In the genomic region with DNA sequence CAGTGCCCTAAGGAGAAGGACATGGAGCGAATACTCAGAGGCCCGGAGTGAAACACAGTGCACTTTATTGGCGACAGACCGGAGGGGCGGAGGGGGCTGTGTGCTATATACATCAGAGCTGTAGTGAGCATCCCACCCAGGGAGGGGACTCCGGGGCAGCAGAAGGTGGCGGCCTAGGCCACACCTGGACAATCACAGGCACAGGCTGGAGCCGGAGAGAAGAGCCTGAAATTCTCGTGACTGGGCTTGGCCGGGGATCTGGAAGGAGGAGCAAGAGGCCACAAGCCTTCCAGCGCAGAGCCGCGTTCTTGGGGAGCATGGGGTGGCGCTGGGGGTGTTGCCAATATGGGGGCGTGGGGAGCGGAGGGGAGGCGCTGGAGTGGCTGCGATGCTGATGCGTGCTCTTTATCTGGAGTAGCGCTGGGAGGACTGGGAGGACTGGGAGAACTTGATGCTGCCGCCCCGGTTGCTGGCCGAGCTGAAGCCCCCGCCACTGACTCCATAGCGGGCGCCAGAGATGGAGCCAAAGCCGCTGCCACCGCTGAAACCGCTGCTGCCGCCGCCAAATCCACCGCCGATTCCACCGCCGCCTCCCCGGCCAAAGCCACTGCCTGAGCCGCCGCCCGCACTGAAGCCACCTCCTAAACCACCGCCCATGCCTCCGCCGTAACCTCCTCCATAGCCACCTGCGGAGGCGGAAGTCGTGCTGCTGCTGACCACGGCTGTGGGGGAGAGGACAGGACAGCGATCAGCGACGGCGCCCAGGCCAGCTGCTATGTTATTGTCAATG, we compare ENCODE assay signal across 23 cellular contexts. TPM values are rescaled to one million over a fixed set of nuclear protein-coding genes. Genes with fewer than 3 reads are reported as not detected.
DNase-seq lines count a peak whose midpoint lies in the region; ATAC-seq, FAIRE-seq and TF ChIP-seq lines count a peak whose summit lies in the region.
"Had no signal": no experiment of that assay in that cellular context is flagged by ENCODE, and none has a peak within 500 bp of the region (broad histone marks: within the 10 kb centered on the region; RNA-seq: fewer than 3 reads in every experiment).

No MANE protein-coding gene starts in this region.

- H3K56ac ChIP-seq in IMR-90 (ENCODE audit: extremely low read depth, insufficient read depth, low read length): no peak overlapping the region

- H3K9me3 ChIP-seq in IMR-90 (ENCODE audit: control insufficient read depth, insufficient read depth, low read length): no peaks in the 10 kb centered on the region
- no peaks in the 10 kb centered on the region for H3K9me3 ChIP-seq in esophagus (ENCODE audit: control insufficient read depth in 2 of 2, insufficient read depth in 1 of 2, low read depth in 1 of 2, low read length in 1 of 2)
- no peaks in the 10 kb centered on the region for H3K9me3 ChIP-seq in pancreas
- H3K9me3 ChIP-seq: BE2C, prostate gland had no signal

- no peak overlapping the region for H3K9ac ChIP-seq in IMR-90 (ENCODE audit: low read depth, low read length)

- peak overlapping the region; percentile 64 for H2AFZ ChIP-seq in IMR-90 (replicated peaks; ENCODE audit: low read length, poor library complexity)
- H2AFZ ChIP-seq: hepatocyte had no signal

- H3K27ac Mint-ChIP-seq in HFFc6: no peak overlapping the region
- H3K27ac Mint-ChIP-seq: activated CD4-positive, alpha-beta T cell treated with anti-CD3 and anti-CD28 coated beads, Interleukin-2, amount 10 ng/mL, durations not matched to agents 7 days and 5 days; stimulated activated memory B cell treated with anti-CD40 and anti-IgM and Interleukin-4, amounts not matched to agents 10 μg/mL and 1 μg/mL and 100 μg/mL, for 72 hours; T-helper 1 cell treated with Interleukin-12 subunit alpha and Interleukin-12 subunit beta and Interleukin-4 antibody, amounts not matched to agents 30 μg/mL and 1 μg/mL, for 36 hours had no signal

- FAIRE-seq in pancreas (lab: Jason Lieb, UNC) (no peak), GM19239 (lab: Jason Lieb, UNC) (no peak)
- FAIRE-seq: endothelial cell of umbilical vein, GM12892 had no signal

- H3K4me1 Mint-ChIP-seq in HFFc6 (ENCODE audit: low read depth): peaks cover 11% of the 10 kb centered on the region

- H3K27ac ChIP-seq in IMR-90 (ENCODE audit: insufficient read depth, low read length): no peak overlapping the region
- no peak overlapping the region for H3K27ac ChIP-seq in esophagus (ENCODE audit: low read depth in 2 of 2, low read length in 1 of 2)
- H3K27ac ChIP-seq in pancreas: no peak overlapping the region
- H3K27ac ChIP-seq: hepatocyte, prostate gland had no signal

- no peaks in the 10 kb centered on the region for H3K9me3 Mint-ChIP-seq in HFFc6
- H3K9me3 Mint-ChIP-seq: activated CD4-positive, alpha-beta T cell treated with anti-CD3 and anti-CD28 coated beads, Interleukin-2, amount 10 ng/mL, durations not matched to agents 7 days and 5 days; T-helper 1 cell treated with Interleukin-12 subunit alpha and Interleukin-12 subunit beta and Interleukin-4 antibody, amounts not matched to agents 30 μg/mL and 1 μg/mL, for 36 hours had no signal

- no peak overlapping the region for H4K8ac ChIP-seq in IMR-90 (ENCODE audit: low read depth in 2 of 2, low read length in 2 of 2)

- H3K27me3 ChIP-seq in IMR-90 (ENCODE audit: control insufficient read depth, insufficient read depth, low read length): peaks cover 46% of the 10 kb centered on the region
- no peaks in the 10 kb centered on the region for H3K27me3 ChIP-seq in esophagus (ENCODE audit: control insufficient read depth in 1 of 2, insufficient read depth in 2 of 2, low read length in 2 of 2)
- no peaks in the 10 kb centered on the region for H3K27me3 ChIP-seq in pancreas
- H3K27me3 ChIP-seq: hepatocyte had no signal

- no peak overlapping the region for H2AK5ac ChIP-seq in IMR-90 (ENCODE audit: low read depth, low read length)

- H3K27me3 Mint-ChIP-seq in HFFc6 (ENCODE audit: insufficient read depth): peaks cover 45% of the 10 kb centered on the region

- no peak overlapping the region for H3K14ac ChIP-seq in IMR-90 (replicated peaks; ENCODE audit: low read depth, low read length)

- CTCF ChIA-PET in IMR-90 (lab: Yijun Ruan, JAX): no interaction called here

- 36% methylated on average over 22 of the region's 50 CpGs; no CpG with 5 or more reads in 1 of the 2 experiments for WGBS in IMR-90 (ENCODE audit: extremely low coverage in 2 of 2, insufficient read length in 1 of 2), 2 experiments
- 18 to 31% methylated on average over 36 to 50 of the region's 50 CpGs for WGBS in esophagus, 2 donors
- WGBS in pancreas, 2 donors: 28 to 32% methylated on average over 48 to 50 of the region's 50 CpGs

- H4K91ac ChIP-seq in IMR-90 (ENCODE audit: insufficient read depth, low read depth, low read length): no peak overlapping the region

- H3K23ac ChIP-seq in IMR-90 (ENCODE audit: low read depth, low read length): no peak overlapping the region

- no peak overlapping the region for H2BK120ac ChIP-seq in IMR-90 (ENCODE audit: low read depth, low read length)

- H3K36me3 ChIP-seq in IMR-90 (ENCODE audit: control insufficient read depth, insufficient read depth, low read length): no peaks in the 10 kb centered on the region
- H3K36me3 ChIP-seq in esophagus (ENCODE audit: control insufficient read depth in 2 of 2, insufficient read depth in 2 of 2, low read length in 1 of 2): no peaks in the 10 kb centered on the region
- H3K36me3 ChIP-seq in pancreas: no peaks in the 10 kb centered on the region
- H3K36me3 ChIP-seq: BE2C, prostate gland had no signal

- no peak overlapping the region for H2BK15ac ChIP-seq in IMR-90 (ENCODE audit: low read depth, low read length)

- H3K4me1 ChIP-seq in IMR-90 (ENCODE audit: control insufficient read depth, insufficient read depth, low read length) (no peaks in the 10 kb centered on the region), esophagus (ENCODE audit: control insufficient read depth in 2 of 2, insufficient read depth in 2 of 2, low read length in 1 of 2) (peaks cover 6 to 8% of the 10 kb centered on the region in 2 donors), pancreas (no peaks in the 10 kb centered on the region)
- H3K4me1 ChIP-seq: BE2C, prostate gland had no signal

- no peak for TF ChIP-seq POLR2A in IMR-90 (IDR thresholded peaks at IDR 0.05; ENCODE audit: low read depth, low read length)

- BruUV-seq in IMR-90 (replicated peaks; lab: Mats Ljungman, UMichigan): no TSS peak

- in situ Hi-C loops in IMR-90 (cut with MboI; ENCODE audit: low sequenced_read_pairs): no loop called here

- intact Hi-C loops in IMR-90 (cut with micrococcal nuclease) (no loop called here), pancreas (cut with DNase I) (no loop called here)

- no peak overlapping the region for H4K5ac ChIP-seq in IMR-90 (ENCODE audit: low read depth, low read length)

- no peak overlapping the region for H3K4ac ChIP-seq in IMR-90 (ENCODE audit: low read depth, low read length)

- H2AK9ac ChIP-seq in IMR-90 (replicated peaks; ENCODE audit: low read depth, low read length, poor library complexity): no peak overlapping the region

- H3K4me2 ChIP-seq in IMR-90 (ENCODE audit: low read depth, low read length): no peak overlapping the region
- H3K4me2 ChIP-seq: hepatocyte had no signal

- H3K4me3 Mint-ChIP-seq in HFFc6: no peak overlapping the region
- H3K4me3 Mint-ChIP-seq: activated CD4-positive, alpha-beta T cell treated with anti-CD3 and anti-CD28 coated beads, Interleukin-2, amount 10 ng/mL, durations not matched to agents 7 days and 5 days; stimulated activated memory B cell treated with anti-CD40 and anti-IgM and Interleukin-4, amounts not matched to agents 10 μg/mL and 1 μg/mL and 100 μg/mL, for 72 hours; T-helper 1 cell treated with Interleukin-12 subunit alpha and Interleukin-12 subunit beta and Interleukin-4 antibody, amounts not matched to agents 30 μg/mL and 1 μg/mL, for 36 hours had no signal

- peak; percentile 43 for DNase-seq in AG20443 (ENCODE audit: low spot score)
- DNase-seq in IMR-90: no peak
- peak in 1 of 6 donors; percentile 61 for DNase-seq in pancreas
- DNase-seq in HFFc6: no peak
- no peak for DNase-seq in GM19239 (ENCODE audit: insufficient read length, low spot score)
- DNase-seq in NCI-H748 (lab: John Stamatoyannopoulos, UW; ENCODE audit: unreplicated experiment): no peak
- DNase-seq: activated CD4-positive, alpha-beta T cell treated with anti-CD3 and anti-CD28 coated beads, Interleukin-2, amount 10 ng/mL, durations not matched to agents 7 days and 5 days; activated gamma-delta T cell treated with Interleukin-2 at 50 U/mL for 16 hours; BE2C; midbrain; NCI-H226; stimulated activated CD4-positive, alpha-beta T cell treated with anti-CD3 and anti-CD28 coated beads, Interleukin-2, amount 100 ng/mL, for 48 hours had no signal

- ATAC-seq in IMR-90 (ENCODE audit: low read depth): no peak
- ATAC-seq in pancreas: peak in 3 of 4 donors; percentile 44 to 78 (median 66)
- no peak for ATAC-seq in HG03432 (IDR thresholded peaks at IDR 0.05; ENCODE audit: unreplicated experiment)
- ATAC-seq: HCT116; stimulated activated memory B cell treated with anti-CD40 and anti-IgM and Interleukin-4, amounts not matched to agents 10 μg/mL and 1 μg/mL and 100 μg/mL, for 72 hours had no signal

- dilution Hi-C loops in IMR-90 (cut with HindIII; ENCODE audit: low sequenced_read_pairs, unreplicated experiment): no loop called here

- H3K18ac ChIP-seq in IMR-90 (ENCODE audit: low read depth, low read length): no peak overlapping the region

- no peak overlapping the region for H2BK5ac ChIP-seq in IMR-90 (ENCODE audit: low read depth, low read length, poor library complexity, severe bottlenecking)

- no peaks in the 10 kb centered on the region for H4K20me1 ChIP-seq in IMR-90 (ENCODE audit: insufficient read depth, low read length)

- POLR2A ChIA-PET in IMR-90 (lab: Charles Lee; ENCODE audit: unreplicated experiment): no interaction called here

- TF ChIP-seq RAD21 in IMR-90 (IDR thresholded peaks at IDR 0.05; ENCODE audit: low read length): no peak

- H3K4me3 ChIP-seq in IMR-90 (ENCODE audit: insufficient read depth, low read depth, low read length): no peak overlapping the region
- H3K4me3 ChIP-seq in esophagus (ENCODE audit: low read depth in 1 of 2, low read length in 2 of 2): peak overlapping the region; percentile 16
- no peak overlapping the region for H3K4me3 ChIP-seq in pancreas
- H3K4me3 ChIP-seq: hepatocyte, prostate gland had no signal

- H3K79me1 ChIP-seq in IMR-90 (ENCODE audit: low read depth in 1 of 2, low read length in 2 of 2): no peaks in the 10 kb centered on the region

- H3K36me3 Mint-ChIP-seq in HFFc6 (ENCODE audit: low read depth): no peaks in the 10 kb centered on the region; the same call in 1 of the 2 replicates
- H3K36me3 Mint-ChIP-seq: stimulated activated memory B cell treated with anti-CD40 and anti-IgM and Interleukin-4, amounts not matched to agents 10 μg/mL and 1 μg/mL and 100 μg/mL, for 72 hours had no signal

- H2BK20ac ChIP-seq in IMR-90 (ENCODE audit: low read depth, low read length): no peak overlapping the region

- no peaks in the 10 kb centered on the region for H3K9me1 ChIP-seq in IMR-90 (ENCODE audit: insufficient read depth, low read length)

- TF ChIP-seq CTCF in IMR-90 (conservative IDR thresholded peaks at IDR 0.05; ENCODE audit: low read depth, low read length) (no peak), pancreas (IDR thresholded peaks at IDR 0.05) (no peak), HFFc6 (IDR thresholded peaks at IDR 0.05) (no peak)

RNA-seq across cellular contexts. Expression of a gene that starts 6.1 kb away (rescaled TPM):
- not detected in 2 replicates for total RNA-seq in IMR-90 (2012; rRNA removed)
- polyA plus RNA-seq in IMR-90 (2012; rRNA removed): not detected in 2 replicates
- not detected in 2 replicates for polyA plus RNA-seq in IMR-90 (2012; cell fraction: cytosol; rRNA removed)
- polyA plus RNA-seq in IMR-90 (2012; cell fraction: nucleus; rRNA removed; ENCODE audit: low replicate concordance): 0.03 TPM in 1 of 2 replicates, not detected in the other
- polyA plus RNA-seq in esophagus: 1 to 10 TPM; 1.9 to 2.4 TPM
- total RNA-seq in pancreas: not detected
- polyA plus RNA-seq in pancreas: not detected
- not detected for total RNA-seq in HFFc6 (2021; fragmentation: NEBNext Ultra II Directional; extraction: Animal tissue kit (Norgen Biotek cat#: 25700))
- total RNA-seq: activated CD4-positive, alpha-beta T cell treated with anti-CD3 and anti-CD28 coated beads, Interleukin-2, amount 10 ng/mL, durations not matched to agents 7 days and 5 days; cardiac septum; endothelial cell of umbilical vein; hepatocyte; HT-29; prostate gland had no signal
- polyA plus RNA-seq: endothelial cell of umbilical vein, hepatocyte had no signal

RNA-seq across cellular contexts. Expression of a gene that starts 12.7 kb away (rescaled TPM):
- total RNA-seq in IMR-90 (2012; rRNA removed) (not detected in 2 replicates), pancreas (not detected)
- polyA plus RNA-seq in IMR-90 (2012; rRNA removed) (not detected in 2 replicates), esophagus (under 1 TPM in 1 of 2 donors, not detected in 1; 0.05 TPM), pancreas (not detected)
- polyA plus RNA-seq in IMR-90 (2012; cell fraction: cytosol; rRNA removed): not detected in 2 replicates
- polyA plus RNA-seq in IMR-90 (2012; cell fraction: nucleus; rRNA removed; ENCODE audit: low replicate concordance): not detected in 2 replicates
- total RNA-seq in HFFc6 (2021; fragmentation: NEBNext Ultra II Directional; extraction: Animal tissue kit (Norgen Biotek cat#: 25700)): not detected
- total RNA-seq: activated CD4-positive, alpha-beta T cell treated with anti-CD3 and anti-CD28 coated beads, Interleukin-2, amount 10 ng/mL, durations not matched to agents 7 days and 5 days; cardiac septum; endothelial cell of umbilical vein; hepatocyte; HT-29; prostate gland had no signal
- polyA plus RNA-seq: endothelial cell of umbilical vein, hepatocyte had no signal

RNA-seq across cellular contexts. Expression of a gene that starts 24.1 kb away (rescaled TPM):
- total RNA-seq in IMR-90 (2012; rRNA removed) (under 0.01 TPM in 1 of 2 replicates, not detected in the other), pancreas (under 1 TPM in 5 of 6 donors, not detected in 1; 0.09 to 0.28 (median 0.20) TPM)
- polyA plus RNA-seq in IMR-90 (2012; rRNA removed) (0.03 and 0.07 TPM in 2 replicates), esophagus (over 10,000 TPM in 1 of 2 donors, 1,000 to 10,000 TPM in 1; 8,130 to 17,509 TPM), pancreas (1 to 10 TPM; 1.3 to 1.9 TPM)
- 0.05 TPM in 1 of 2 replicates, not detected in the other for polyA plus RNA-seq in IMR-90 (2012; cell fraction: cytosol; rRNA removed)
- polyA plus RNA-seq in IMR-90 (2012; cell fraction: nucleus; rRNA removed; ENCODE audit: low replicate concordance): 0.07 and 0.11 TPM in 2 replicates
- under 1 TPM in 4 of 6 experiments, not detected in 2; 0.18 to 0.31 (median 0.30) TPM for total RNA-seq in HFFc6 (2021; fragmentation: NEBNext Ultra II Directional; extraction: Animal tissue kit (Norgen Biotek cat#: 25700))
- total RNA-seq: activated CD4-positive, alpha-beta T cell treated with anti-CD3 and anti-CD28 coated beads, Interleukin-2, amount 10 ng/mL, durations not matched to agents 7 days and 5 days; cardiac septum; endothelial cell of umbilical vein; HT-29 had no signal
- polyA plus RNA-seq: endothelial cell of umbilical vein had no signal

RNA-seq across cellular contexts. Expression of a gene that starts 44.3 kb away (rescaled TPM):
- total RNA-seq in IMR-90 (2012; rRNA removed): under 0.01 TPM in 1 of 2 replicates, not detected in the other
- 0.09 and 0.24 TPM in 2 replicates for polyA plus RNA-seq in IMR-90 (2012; rRNA removed)
- polyA plus RNA-seq in IMR-90 (2012; cell fraction: cytosol; rRNA removed): 0.08 TPM in 1 of 2 replicates, not detected in the other
- 1.1 and 1.3 TPM in 2 replicates for polyA plus RNA-seq in IMR-90 (2012; cell fraction: nucleus; rRNA removed; ENCODE audit: low replicate concordance)
- polyA plus RNA-seq in esophagus: 1 to 10 TPM in 1 of 2 donors, under 1 TPM in 1; 0.75 to 1.8 TPM
- under 1 TPM in 1 of 6 donors, not detected in 5; 0.09 TPM for total RNA-seq in pancreas
- not detected for polyA plus RNA-seq in pancreas
- not detected for total RNA-seq in HFFc6 (2021; fragmentation: NEBNext Ultra II Directional; extraction: Animal tissue kit (Norgen Biotek cat#: 25700))
- total RNA-seq: activated CD4-positive, alpha-beta T cell treated with anti-CD3 and anti-CD28 coated beads, Interleukin-2, amount 10 ng/mL, durations not matched to agents 7 days and 5 days; cardiac septum; endothelial cell of umbilical vein; HT-29; prostate gland had no signal
- polyA plus RNA-seq: endothelial cell of umbilical vein, hepatocyte had no signal

RNA-seq across cellular contexts. Expression of a gene that starts 59.0 kb away (rescaled TPM):
- total RNA-seq in IMR-90 (2012; rRNA removed) (not detected in 2 replicates), pancreas (under 1 TPM in 2 of 6 donors, not detected in 4; 0.35 to 0.56 TPM)
- polyA plus RNA-seq in IMR-90 (2012; rRNA removed) (not detected in 2 replicates), esophagus (1,000 to 10,000 TPM in 1 of 2 donors, 100 to 1,000 TPM in 1; 633 to 1,998 TPM), pancreas (1 to 10 TPM in 1 of 2 donors, under 1 TPM in 1; 0.27 to 1.1 TPM)
- polyA plus RNA-seq in IMR-90 (2012; cell fraction: cytosol; rRNA removed): not detected in 2 replicates
- not detected in 2 replicates for polyA plus RNA-seq in IMR-90 (2012; cell fraction: nucleus; rRNA removed; ENCODE audit: low replicate concordance)
- under 1 TPM in 1 of 6 experiments, not detected in 5; 0.30 TPM for total RNA-seq in HFFc6 (2021; fragmentation: NEBNext Ultra II Directional; extraction: Animal tissue kit (Norgen Biotek cat#: 25700))
- total RNA-seq: activated CD4-positive, alpha-beta T cell treated with anti-CD3 and anti-CD28 coated beads, Interleukin-2, amount 10 ng/mL, durations not matched to agents 7 days and 5 days; cardiac septum; endothelial cell of umbilical vein; hepatocyte; HT-29 had no signal
- polyA plus RNA-seq: endothelial cell of umbilical vein, hepatocyte had no signal

Comparison
In these comparisons a context has a peak if more than half of its experiments do, and no peak if none do; other contexts are left out.
1. ATAC-seq: peak in pancreas (3 of 4); none in IMR-90 (single experiment) and HG03432 (single experiment).
2. H3K4me3 ChIP-seq: peak in esophagus (2 of 2); none in IMR-90 (single experiment) and pancreas (0 of 4).